In genomic region chr1:157001304-157001703, GRCh38 we compare ENCODE assay signal across 21 cellular contexts. TPM values are rescaled to one million over a fixed set of nuclear protein-coding genes. Genes with fewer than 3 reads are reported as not detected.
DNase-seq lines count a peak whose midpoint lies in the region; ATAC-seq and TF ChIP-seq lines count a peak whose summit lies in the region.
"Had no signal": no experiment of that assay in that cellular context is flagged by ENCODE, and none has a peak within 500 bp of the region (broad histone marks: within the 10 kb centered on the region; RNA-seq: fewer than 3 reads in every experiment).

No MANE protein-coding gene starts in this region.

- no peak overlapping the region for H3K4me3 Mint-ChIP-seq in HFFc6
- H3K4me3 Mint-ChIP-seq: CD4-positive, alpha-beta T cell had no signal

- no peak overlapping the region for H3K4me2 ChIP-seq in fibroblast of lung (ENCODE audit: extremely low read depth, insufficient read depth, low read length)
- H3K4me2 ChIP-seq: SK-N-SH had no signal

- H3K36me3 ChIP-seq in fibroblast of lung (ENCODE audit: control insufficient read depth, insufficient read depth, low read length): no peaks in the 10 kb centered on the region
- H3K36me3 ChIP-seq: BE2C, Peyer's patch had no signal

- H3K27me3 Mint-ChIP-seq in HFFc6 (ENCODE audit: insufficient read depth): no peaks in the 10 kb centered on the region; the same call in 1 of the 2 replicates

- peak; percentile 2 for DNase-seq in HFFc6
- peak; percentile 9 for DNase-seq in astrocyte of the cerebellum (ENCODE audit: low read depth)
- peak; percentile 19 to 37 for DNase-seq in fibroblast of lung (ENCODE audit: low read depth in 2 of 2)
- peak; percentile 44 for DNase-seq in myocyte (ENCODE audit: low read depth)
- no peak for DNase-seq in GDM1 (lab: John Stamatoyannopoulos, UW)
- no peak for DNase-seq in SKM-1 (lab: John Stamatoyannopoulos, UW; ENCODE audit: unreplicated experiment)
- no peak for DNase-seq in iPS-NIHi11 (ENCODE audit: low spot score)
- DNase-seq: BE2C; CD4-positive, alpha-beta T cell; DMS79 treated with DMSO at 0.1 percent for 48 hours; GF-D8; KG1; MM.1S; NCI-H1092 treated with DMSO at 0.1 percent for 48 hours; NCI-H1694; NCI-H2227 treated with DMSO at 0.1 percent for 48 hours; NCI-H524; Peyer's patch; SK-N-SH had no signal

- no peaks in the 10 kb centered on the region for H3K9me3 ChIP-seq in fibroblast of lung (ENCODE audit: control insufficient read depth, insufficient read depth, low read depth, low read length)
- H3K9me3 ChIP-seq: BE2C, Peyer's patch, SK-N-SH had no signal

- TF ChIP-seq CTCF in HFFc6 (IDR thresholded peaks at IDR 0.05) (no peak), astrocyte of the cerebellum (IDR thresholded peaks at IDR 0.05; ENCODE audit: low read depth, low read length, missing control alignments) (no peak), fibroblast of lung (conservative IDR thresholded peaks at IDR 0.05 in 1 of 2, IDR thresholded peaks at IDR 0.05 in 1 of 2; ENCODE audit: low read depth in 1 of 2, low read length in 2 of 2) (no peak)

- no peaks in the 10 kb centered on the region for H3K4me1 ChIP-seq in fibroblast of lung (ENCODE audit: control insufficient read depth, extremely low read depth, insufficient read depth, low read length)

- H3K27me3 ChIP-seq in fibroblast of lung (ENCODE audit: control insufficient read depth, insufficient read depth, low read length): no peaks in the 10 kb centered on the region
- H3K27me3 ChIP-seq: BE2C, Peyer's patch had no signal

- no peaks in the 10 kb centered on the region for H3K79me2 ChIP-seq in fibroblast of lung (ENCODE audit: control insufficient read depth, insufficient read depth, low read length)

- H3K9me3 Mint-ChIP-seq in HFFc6: no peaks in the 10 kb centered on the region
- H3K9me3 Mint-ChIP-seq: CD4-positive, alpha-beta T cell had no signal

- no peak overlapping the region for H3K9ac ChIP-seq in fibroblast of lung (ENCODE audit: insufficient read depth, low read length)
- H3K9ac ChIP-seq: SK-N-SH had no signal

- peaks cover 40% of the 10 kb centered on the region for H3K4me1 Mint-ChIP-seq in HFFc6 (ENCODE audit: low read depth)

- no peak overlapping the region for H3K27ac ChIP-seq in fibroblast of lung (ENCODE audit: insufficient read depth, low read length)
- H3K27ac ChIP-seq: Peyer's patch had no signal

- H3K36me3 Mint-ChIP-seq in HFFc6 (ENCODE audit: low read depth): no peaks in the 10 kb centered on the region

- H4K20me1 ChIP-seq in fibroblast of lung (ENCODE audit: control insufficient read depth, extremely low read depth, insufficient read depth, low read length): no peaks in the 10 kb centered on the region

- no peak overlapping the region; the same call in 1 of the 2 replicates for H3K27ac Mint-ChIP-seq in HFFc6
- H3K27ac Mint-ChIP-seq: CD4-positive, alpha-beta T cell had no signal

- no peak overlapping the region for H2AFZ ChIP-seq in fibroblast of lung (ENCODE audit: low read length)

- no peak for ATAC-seq in GM18511 (IDR thresholded peaks at IDR 0.05; ENCODE audit: unreplicated experiment)
- ATAC-seq: Right ventricle myocardium inferior had no signal

- H3K4me3 ChIP-seq in astrocyte of the cerebellum (ENCODE audit: low read depth, low read length) (no peak overlapping the region), fibroblast of lung (replicated peaks in 1 of 4; ENCODE audit: control extremely low read depth in 1 of 4, insufficient read depth in 1 of 4, low read depth in 3 of 4, low read length in 4 of 4) (no peak overlapping the region)
- H3K4me3 ChIP-seq: Peyer's patch had no signal

- in situ Hi-C loops in astrocyte of the cerebellum (cut with HindIII; ENCODE audit: low sequenced_read_pairs): no loop called here

RNA-seq across cellular contexts. Expression of gene ARHGEF11, which starts 44.2 kb away (rescaled TPM):
- total RNA-seq in HFFc6 (2021; fragmentation: NEBNext Ultra II Directional; extraction: Animal tissue kit (Norgen Biotek cat#: 25700)): 10 to 100 TPM; 21.3 to 24.8 (median 22.4) TPM
- 28.0 and 29.1 TPM in 2 replicates for total RNA-seq in fibroblast of lung
- 12.8 and 19.5 TPM in 2 replicates for polyA plus RNA-seq in fibroblast of lung
- polyA plus RNA-seq in fibroblast of lung (2012): 11.1 and 13.0 TPM in 2 replicates
- polyA minus RNA-seq in fibroblast of lung (ENCODE audit: low replicate concordance): 43.6 and 82.6 TPM in 2 replicates
- 19.3 and 22.0 TPM in 2 replicates for total RNA-seq in myocyte
- 13.6 TPM for polyA plus RNA-seq in myocyte (2012)

Comparison
In these comparisons a context has a peak if more than half of its experiments do, and no peak if none do; other contexts are left out.
1. DNase-seq: peak in HFFc6 (single experiment), astrocyte of the cerebellum (single experiment), fibroblast of lung (2 of 2) and myocyte (single experiment); none in GDM1 (single experiment), SKM-1 (single experiment) and iPS-NIHi11 (single experiment).